8 cellular contexts compared by ENCODE assay signal in genomic region chr1:44739361-44740178, GRCh38. TPM values are rescaled to one million over a fixed set of nuclear protein-coding genes. Genes with fewer than 3 reads are reported as not detected.
DNase-seq lines count a peak whose midpoint lies in the region; ATAC-seq and TF ChIP-seq lines count a peak whose summit lies in the region.

Gene KIF2C (plus strand): TSS chr1:44739837. CDS start chr1:44739933, 96 bp downstream.

- H3K36me3 ChIP-seq in osteoblast (ENCODE audit: insufficient read depth, low read length), result peaks cover 10% of the 10 kb centered on the region
- H3K36me3 ChIP-seq in thymus (ENCODE audit: control insufficient read depth, insufficient read depth), result peaks cover 6% of the 10 kb centered on the region

- TF ChIP-seq CTCF in GM10248 (IDR thresholded peaks at IDR 0.05; ENCODE audit: control extremely low read depth, extremely low read depth, low read depth, missing control alignments) (no peak), glutamatergic neuron (IDR thresholded peaks at IDR 0.05; ENCODE audit: partially characterized antibody, unreplicated experiment) (no peak), osteoblast (IDR thresholded peaks at IDR 0.05; ENCODE audit: extremely low read depth, low read depth, low read length) (no peak)

- no peaks in the 10 kb centered on the region for H3K27me3 Mint-ChIP-seq in activated naive CD8-positive, alpha-beta T cell
- peaks cover 5% of the 10 kb centered on the region for H3K27me3 Mint-ChIP-seq in glutamatergic neuron (ENCODE audit: unreplicated experiment)

- peak within 1 kb of the TSS; percentile 82 for H3K4me3 ChIP-seq in osteoblast (ENCODE audit: insufficient read depth, low read length)
- peak within 1 kb of the TSS; percentile 66 for H3K4me3 ChIP-seq in thymus (ENCODE audit: low read length)

- H3K79me2 ChIP-seq in osteoblast (ENCODE audit: insufficient read depth, low read length), result peaks cover 43% of the 10 kb centered on the region

- H3K27me3 ChIP-seq in osteoblast (ENCODE audit: insufficient read depth, low read length), result no peaks in the 10 kb centered on the region
- no peaks in the 10 kb centered on the region for H3K27me3 ChIP-seq in thymus (ENCODE audit: control insufficient read depth, insufficient read depth)

- ATAC-seq in HG02623 (IDR thresholded peaks at IDR 0.05; ENCODE audit: unreplicated experiment), result peak; percentile 95

- DNase-seq in GM10248 (ENCODE audit: extremely low spot score) (peak; percentile 99), NCI-H1105 (lab: John Stamatoyannopoulos, UW) (peak; percentile 98), SKM-1 treated with dmso at 0.1 percent for 144 hours (lab: John Stamatoyannopoulos, UW; ENCODE audit: unreplicated experiment) (peak; percentile 97), glutamatergic neuron (peak; percentile 98), osteoblast (ENCODE audit: insufficient read length, low spot score, missing footprints) (peak; percentile 99)

- H3K4me3 Mint-ChIP-seq in activated naive CD8-positive, alpha-beta T cell, result peak within 1 kb of the TSS; percentile 94
- peak within 1 kb of the TSS; percentile 97 for H3K4me3 Mint-ChIP-seq in glutamatergic neuron (ENCODE audit: unreplicated experiment)

- POLR2A ChIA-PET in GM10248 (lab: Yijun Ruan, JAX), result interaction anchor here (0.5 to 0.6 kb wide), 2 partner anchors 12 to 599 kb away, joined by 5 to 7 read pairs; no protein-coding TSS in a partner anchor

- no peaks in the 10 kb centered on the region for H3K36me3 Mint-ChIP-seq in activated naive CD8-positive, alpha-beta T cell
- no peaks in the 10 kb centered on the region for H3K36me3 Mint-ChIP-seq in glutamatergic neuron (ENCODE audit: unreplicated experiment)

- CTCF ChIA-PET in GM10248 (lab: Yijun Ruan, JAX), result interaction anchor here (0.8 to 10.4 kb wide), 2 partner anchors 10 to 54 kb away, joined by 4 to 89 read pairs; partner anchors contain the start of gene RNU5D-1

- H3K4me2 ChIP-seq in osteoblast (ENCODE audit: insufficient read depth, low read length), result peak within 1 kb of the TSS; percentile 98

- H4K20me1 ChIP-seq in osteoblast (ENCODE audit: insufficient read depth, low read length), result no peaks in the 10 kb centered on the region

- under 1% methylated on average over 57 of the region's 57 CpGs for WGBS in thymus

- no peaks in the 10 kb centered on the region for H3K9me3 ChIP-seq in osteoblast (ENCODE audit: low read depth, low read length)
- H3K9me3 ChIP-seq in thymus (ENCODE audit: control insufficient read depth), result no peaks in the 10 kb centered on the region

- H3K27ac ChIP-seq in osteoblast (ENCODE audit: low read depth, low read length) (peak within 1 kb of the TSS; percentile 87), thymus (ENCODE audit: low read depth) (peak within 1 kb of the TSS; percentile 73)

- H3K4me1 ChIP-seq in osteoblast (ENCODE audit: insufficient read depth, low read length), result peaks cover 23% of the 10 kb centered on the region
- peaks cover 11% of the 10 kb centered on the region for H3K4me1 ChIP-seq in thymus (ENCODE audit: control insufficient read depth, insufficient read depth, low read length)

- H3K4me1 Mint-ChIP-seq in activated naive CD8-positive, alpha-beta T cell (ENCODE audit: low read depth), result peaks cover 14% of the 10 kb centered on the region
- peaks cover 4% of the 10 kb centered on the region for H3K4me1 Mint-ChIP-seq in glutamatergic neuron (ENCODE audit: low read depth, unreplicated experiment)

- peak within 1 kb of the TSS; percentile 97 for H2AFZ ChIP-seq in osteoblast (ENCODE audit: low read length)

- H3K9me3 Mint-ChIP-seq in activated naive CD8-positive, alpha-beta T cell (ENCODE audit: low read depth), result no peaks in the 10 kb centered on the region
- H3K9me3 Mint-ChIP-seq in glutamatergic neuron (ENCODE audit: unreplicated experiment), result peaks cover 11% of the 10 kb centered on the region

- H3K27ac Mint-ChIP-seq in activated naive CD8-positive, alpha-beta T cell, result peak within 1 kb of the TSS; percentile 95
- peak within 1 kb of the TSS; percentile 82 for H3K27ac Mint-ChIP-seq in glutamatergic neuron (ENCODE audit: unreplicated experiment)

RNA-seq across cellular contexts. Expression of gene KIF2C, which starts in this region (rescaled TPM):
- 8.6 TPM for total RNA-seq in glutamatergic neuron (ENCODE audit: unreplicated experiment)
- total RNA-seq in osteoblast, result 3.3 and 3.8 TPM in 2 replicates
- 6.2 TPM for polyA plus RNA-seq in thymus

Comparison
In these comparisons a context has a peak if more than half of its experiments do, and no peak if none do; other contexts are left out.
1. Peak in every context shown above with its lines: DNase-seq, ATAC-seq, H3K4me3 ChIP-seq and H3K27ac ChIP-seq.